In genomic region chr3:197309528-197310361, GRCh38 we compare ENCODE assay signal across 9 cellular contexts. TPM values are rescaled to one million over a fixed set of nuclear protein-coding genes. Genes with fewer than 3 reads are reported as not detected.
DNase-seq lines count a peak whose midpoint lies in the region; ATAC-seq and TF ChIP-seq lines count a peak whose summit lies in the region.
"Had no signal": no experiment of that assay in that cellular context is flagged by ENCODE, and none has a peak within 500 bp of the region (broad histone marks: within the 10 kb centered on the region; RNA-seq: fewer than 3 reads in every experiment).

No MANE protein-coding gene starts in this region.

- H3K9me3 ChIP-seq in right cardiac atrium (ENCODE audit: control insufficient read depth, low read length) (no peaks in the 10 kb centered on the region), upper lobe of left lung (no peaks in the 10 kb centered on the region)

- 40% methylated on average over 5 of the region's 5 CpGs for WGBS in right cardiac atrium
- 42 to 50% methylated on average over 5 of the region's 5 CpGs for WGBS in upper lobe of left lung, 2 donors

- peaks cover 42% of the 10 kb centered on the region for H3K4me1 Mint-ChIP-seq in activated T-cell treated with anti-CD3 and anti-CD28 coated beads, Interleukin-2, amount 50 U/mL, for 72 hours (ENCODE audit: low read depth)
- peaks cover 42% of the 10 kb centered on the region for H3K4me1 Mint-ChIP-seq in activated naive CD8-positive, alpha-beta T cell treated with anti-CD3 and anti-CD28 coated beads, Interleukin-2, amount 50 U/mL, for 24 hours
- H3K4me1 Mint-ChIP-seq in stimulated activated memory B cell treated with anti-CD40 and anti-IgM and Interleukin-4, amounts not matched to agents 10 μg/mL and 1 μg/mL and 100 μg/mL, for 72 hours: peaks cover 21% of the 10 kb centered on the region

- H3K36me3 ChIP-seq in upper lobe of left lung: no peaks in the 10 kb centered on the region

- peak overlapping the region; percentile 13 to 37 for H3K4me3 Mint-ChIP-seq in activated T-cell treated with anti-CD3 and anti-CD28 coated beads, Interleukin-2, amount 50 U/mL, for 72 hours
- H3K4me3 Mint-ChIP-seq in activated naive CD8-positive, alpha-beta T cell treated with anti-CD3 and anti-CD28 coated beads, Interleukin-2, amount 50 U/mL, for 24 hours: no peak overlapping the region
- no peak overlapping the region for H3K4me3 Mint-ChIP-seq in stimulated activated memory B cell treated with anti-CD40 and anti-IgM and Interleukin-4, amounts not matched to agents 10 μg/mL and 1 μg/mL and 100 μg/mL, for 72 hours

- peaks cover 15% of the 10 kb centered on the region for H3K27me3 Mint-ChIP-seq in activated T-cell treated with anti-CD3 and anti-CD28 coated beads, Interleukin-2, amount 50 U/mL, for 72 hours (ENCODE audit: low read depth)
- H3K27me3 Mint-ChIP-seq in activated naive CD8-positive, alpha-beta T cell treated with anti-CD3 and anti-CD28 coated beads, Interleukin-2, amount 50 U/mL, for 24 hours: peaks cover 12% of the 10 kb centered on the region
- H3K27me3 Mint-ChIP-seq in stimulated activated memory B cell treated with anti-CD40 and anti-IgM and Interleukin-4, amounts not matched to agents 10 μg/mL and 1 μg/mL and 100 μg/mL, for 72 hours: peaks cover 24% of the 10 kb centered on the region

- no peak for TF ChIP-seq EP300 in upper lobe of left lung (IDR thresholded peaks at IDR 0.05)

- intact Hi-C loops in right cardiac atrium (cut with DNase I): no loop called here

- no peak for DNase-seq in activated T-cell treated with anti-CD3 and anti-CD28 coated beads, Interleukin-2, amount 50 U/mL, for 72 hours
- DNase-seq in activated T-cell treated with anti-CD3 and anti-CD28 coated beads for 4 hours: no peak
- DNase-seq in activated naive CD8-positive, alpha-beta T cell treated with anti-CD3 and anti-CD28 coated beads, Interleukin-2, amount 50 U/mL, for 24 hours: no peak
- DNase-seq in right cardiac atrium: peak in 1 of 3 donors; percentile 25
- DNase-seq in upper lobe of left lung: no peak
- no peak for DNase-seq in NCI-H345 (lab: John Stamatoyannopoulos, UW)

- peak overlapping the region; percentile 45 for H3K27ac Mint-ChIP-seq in activated T-cell treated with anti-CD3 and anti-CD28 coated beads, Interleukin-2, amount 50 U/mL, for 72 hours
- peak overlapping the region; percentile 59 for H3K27ac Mint-ChIP-seq in activated naive CD8-positive, alpha-beta T cell treated with anti-CD3 and anti-CD28 coated beads, Interleukin-2, amount 50 U/mL, for 24 hours
- H3K27ac Mint-ChIP-seq in stimulated activated memory B cell treated with anti-CD40 and anti-IgM and Interleukin-4, amounts not matched to agents 10 μg/mL and 1 μg/mL and 100 μg/mL, for 72 hours: no peak overlapping the region

- H3K36me3 Mint-ChIP-seq in activated T-cell treated with anti-CD3 and anti-CD28 coated beads, Interleukin-2, amount 50 U/mL, for 72 hours (ENCODE audit: insufficient read depth in 2 of 2): peaks cover 3% of the 10 kb centered on the region in 2 donors
- H3K36me3 Mint-ChIP-seq in activated naive CD8-positive, alpha-beta T cell treated with anti-CD3 and anti-CD28 coated beads, Interleukin-2, amount 50 U/mL, for 24 hours (ENCODE audit: low read depth): no peaks in the 10 kb centered on the region
- H3K36me3 Mint-ChIP-seq in stimulated activated memory B cell treated with anti-CD40 and anti-IgM and Interleukin-4, amounts not matched to agents 10 μg/mL and 1 μg/mL and 100 μg/mL, for 72 hours: no peaks in the 10 kb centered on the region

- peak; percentile 17 to 20 for ATAC-seq in activated T-cell treated with anti-CD3 and anti-CD28 coated beads, Interleukin-2, amount 50 U/mL, for 72 hours (replicated peaks in 1 of 2)
- ATAC-seq in activated naive CD8-positive, alpha-beta T cell treated with anti-CD3 and anti-CD28 coated beads, Interleukin-2, amount 50 U/mL, for 24 hours: peak; percentile 29
- ATAC-seq in right cardiac atrium (peak; percentile 86 to 93), upper lobe of left lung (ENCODE audit: low FRiP score in 2 of 2) (peak; percentile 51 to 88), HG03460 (IDR thresholded peaks at IDR 0.05; ENCODE audit: unreplicated experiment) (no peak)
- ATAC-seq in stimulated activated memory B cell treated with anti-CD40 and anti-IgM and Interleukin-4, amounts not matched to agents 10 μg/mL and 1 μg/mL and 100 μg/mL, for 72 hours: no peak

- H3K4me1 ChIP-seq in right cardiac atrium (ENCODE audit: control insufficient read depth, insufficient read depth, low read length): peaks cover 2% of the 10 kb centered on the region
- peaks cover 0 to 8% (median 4%) of the 10 kb centered on the region in 4 donors for H3K4me1 ChIP-seq in upper lobe of left lung

- TF ChIP-seq CTCF in upper lobe of left lung (IDR thresholded peaks at IDR 0.05): no peak

- peak overlapping the region; percentile 58 for H3K27ac ChIP-seq in right cardiac atrium (ENCODE audit: low read length)
- H3K27ac ChIP-seq in upper lobe of left lung: no peak overlapping the region
- H3K27ac ChIP-seq: VCaP had no signal

- H3K27me3 ChIP-seq in right cardiac atrium (ENCODE audit: control insufficient read depth, insufficient read depth) (no peaks in the 10 kb centered on the region), upper lobe of left lung (no peaks in the 10 kb centered on the region)

- no peak for TF ChIP-seq POLR2A in upper lobe of left lung (IDR thresholded peaks at IDR 0.05)

- peaks cover 3 to 4% of the 10 kb centered on the region in 2 donors for H3K9me3 Mint-ChIP-seq in activated T-cell treated with anti-CD3 and anti-CD28 coated beads, Interleukin-2, amount 50 U/mL, for 72 hours
- H3K9me3 Mint-ChIP-seq in activated naive CD8-positive, alpha-beta T cell treated with anti-CD3 and anti-CD28 coated beads, Interleukin-2, amount 50 U/mL, for 24 hours: no peaks in the 10 kb centered on the region
- H3K9me3 Mint-ChIP-seq in stimulated activated memory B cell treated with anti-CD40 and anti-IgM and Interleukin-4, amounts not matched to agents 10 μg/mL and 1 μg/mL and 100 μg/mL, for 72 hours: peaks cover 4% of the 10 kb centered on the region

- H3K4me3 ChIP-seq in right cardiac atrium (ENCODE audit: low read length) (no peak overlapping the region), upper lobe of left lung (no peak overlapping the region)

RNA-seq across cellular contexts. Expression of gene DLG1, which starts 11.3 kb away (rescaled TPM):
- 10 to 100 TPM; 70.3 to 70.8 TPM for total RNA-seq in activated T-cell treated with anti-CD3 and anti-CD28 coated beads, Interleukin-2, amount 50 U/mL, for 72 hours
- 10 to 100 TPM; 51.1 to 55.0 (median 53.0) TPM for total RNA-seq in right cardiac atrium
- 14.6 TPM for polyA plus RNA-seq in right cardiac atrium
- total RNA-seq in upper lobe of left lung: 100 to 1,000 TPM in 1 of 6 donors, 10 to 100 TPM in 5; 49.3 to 102 (median 63.2) TPM

Comparison
In these comparisons a context has a peak if more than half of its experiments do, and no peak if none do; other contexts are left out.
1. ATAC-seq: peak in activated T-cell treated with anti-CD3 and anti-CD28 coated beads, Interleukin-2, amount 50 U/mL, for 72 hours (2 of 2), activated naive CD8-positive, alpha-beta T cell treated with anti-CD3 and anti-CD28 coated beads, Interleukin-2, amount 50 U/mL, for 24 hours (single experiment), right cardiac atrium (2 of 2) and upper lobe of left lung (2 of 2); none in HG03460 (single experiment) and stimulated activated memory B cell treated with anti-CD40 and anti-IgM and Interleukin-4, amounts not matched to agents 10 μg/mL and 1 μg/mL and 100 μg/mL, for 72 hours (single experiment).
2. H3K4me3 Mint-ChIP-seq: peak in activated T-cell treated with anti-CD3 and anti-CD28 coated beads, Interleukin-2, amount 50 U/mL, for 72 hours (2 of 2); none in activated naive CD8-positive, alpha-beta T cell treated with anti-CD3 and anti-CD28 coated beads, Interleukin-2, amount 50 U/mL, for 24 hours (single experiment) and stimulated activated memory B cell treated with anti-CD40 and anti-IgM and Interleukin-4, amounts not matched to agents 10 μg/mL and 1 μg/mL and 100 μg/mL, for 72 hours (single experiment).